Comparison of ENCODE assay signal across 8 cellular contexts in the genomic region with DNA sequence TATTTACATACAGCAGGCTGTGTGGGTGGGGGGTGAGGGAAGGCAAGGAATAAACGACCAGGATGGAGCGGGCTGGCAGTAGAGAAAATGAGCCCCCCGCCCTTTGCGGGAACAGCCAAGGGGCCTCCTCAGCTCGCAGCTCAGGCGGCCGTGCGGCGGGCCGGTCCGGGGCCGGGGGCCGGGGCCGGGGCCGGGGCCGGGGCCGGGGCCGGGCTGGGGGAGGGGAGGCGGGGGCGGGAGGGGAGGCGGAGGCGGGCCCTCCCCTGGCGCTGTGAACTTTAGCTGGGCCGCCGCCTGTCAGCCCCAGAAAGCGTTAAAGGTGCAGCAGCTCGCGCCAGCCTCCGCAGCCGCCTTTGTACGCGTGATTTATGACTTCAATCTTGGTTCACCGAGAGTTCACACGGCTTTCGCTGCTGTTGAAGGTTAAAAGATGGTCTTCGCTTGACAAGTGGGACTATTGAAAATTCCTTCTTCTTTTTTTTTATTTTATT. TPM values are rescaled to one million over a fixed set of nuclear protein-coding genes. Genes with fewer than 3 reads are reported as not detected.
DNase-seq lines count a peak whose midpoint lies in the region; ATAC-seq lines count a peak whose summit lies in the region.

No MANE protein-coding gene starts in this region.

- H3K27ac Mint-ChIP-seq in T-helper 17 cell = peak overlapping the region; percentile 83

- H3K4me3 ChIP-seq in GM23248 (no peak overlapping the region), duodenal mucosa (ENCODE audit: low read depth in 1 of 2, low read length in 2 of 2) (peak overlapping the region; percentile 52 to 57)

- no peaks in the 10 kb centered on the region for H3F3A ChIP-seq in GM23248 (ENCODE audit: insufficient read depth)

- H3K4me2 ChIP-seq in GM23248 (ENCODE audit: unreplicated experiment) = no peak overlapping the region

- H3K4me3 Mint-ChIP-seq in T-helper 17 cell = peak overlapping the region; percentile 89

- ATAC-seq in T-helper 17 cell (no peak), GM19395 (IDR thresholded peaks at IDR 0.05; ENCODE audit: unreplicated experiment) (no peak)

- H3K79me2 ChIP-seq in GM23248 (ENCODE audit: insufficient read depth) = no peaks in the 10 kb centered on the region

- WGBS in GM23248 (ENCODE audit: low coverage in 1 of 2, low lambda C conversion rate in 2 of 2, missing lambda C conversion rate in 2 of 2), 2 experiments = 16 to 19% methylated on average over 25 to 33 of the region's 36 CpGs

- H3K9me3 ChIP-seq in GM23248 (ENCODE audit: low read depth) (no peaks in the 10 kb centered on the region), T-helper 17 cell (ENCODE audit: control insufficient read depth, low read length, poor library complexity, severe bottlenecking) (no peaks in the 10 kb centered on the region), duodenal mucosa (ENCODE audit: control insufficient read depth in 1 of 2, low read length in 2 of 2) (no peaks in the 10 kb centered on the region)

- H3K27me3 Mint-ChIP-seq in T-helper 17 cell = peaks cover 44% of the 10 kb centered on the region

- peaks cover 6% of the 10 kb centered on the region for H3K36me3 Mint-ChIP-seq in T-helper 17 cell (ENCODE audit: low read depth)

- H3K9ac ChIP-seq in GM23248 = no peak overlapping the region
- no peak overlapping the region for H3K9ac ChIP-seq in duodenal mucosa (ENCODE audit: low read depth in 1 of 2, low read length in 2 of 2)

- H3K27me3 ChIP-seq in GM23248 (replicated peaks; ENCODE audit: insufficient read depth) (peaks cover 8% of the 10 kb centered on the region; the same call in 1 of the 2 replicates), duodenal mucosa (ENCODE audit: control insufficient read depth in 1 of 2, insufficient read depth in 2 of 2, low read length in 2 of 2) (no peaks in the 10 kb centered on the region)

- H3K4me1 ChIP-seq in GM23248 (ENCODE audit: insufficient read depth) = no peaks in the 10 kb centered on the region
- H3K4me1 ChIP-seq in duodenal mucosa (ENCODE audit: control insufficient read depth in 1 of 2, insufficient read depth in 2 of 2, low read length in 2 of 2) = no peaks in the 10 kb centered on the region

- DNase-seq in GM23248 = peak; percentile 13
- peak in 1 of 3 donors; percentile 16 for DNase-seq in T-helper 17 cell
- peak; percentile 48 for DNase-seq in stimulated activated CD4-positive, alpha-beta T cell treated with anti-CD3 and anti-CD28 coated beads, Interleukin-15, amount 100 ng/mL, for 24 hours
- no peak for DNase-seq in kidney glomerular epithelial cell (lab: John Stamatoyannopoulos, UW)
- no peak for DNase-seq in RKO (ENCODE audit: low spot score)
- no peak for DNase-seq in NCI-H1694 (lab: John Stamatoyannopoulos, UW)

- H3K4me1 Mint-ChIP-seq in T-helper 17 cell = peaks cover 20% of the 10 kb centered on the region

- no peaks in the 10 kb centered on the region for H3K36me3 ChIP-seq in GM23248 (ENCODE audit: low read depth)
- H3K36me3 ChIP-seq in duodenal mucosa (ENCODE audit: control insufficient read depth in 1 of 2, insufficient read depth in 2 of 2, low read length in 2 of 2) = no peaks in the 10 kb centered on the region

- no peaks in the 10 kb centered on the region for H3K9me2 ChIP-seq in GM23248 (ENCODE audit: insufficient read depth)

- in situ Hi-C loops in GM23248 (cut with MboI) = no loop called here

- H3K27ac ChIP-seq in GM23248 = no peak overlapping the region
- no peak overlapping the region for H3K27ac ChIP-seq in duodenal mucosa (ENCODE audit: low read depth, low read length)

- no peaks in the 10 kb centered on the region for H4K20me1 ChIP-seq in GM23248 (ENCODE audit: insufficient read depth)

- no peak overlapping the region for H2AFZ ChIP-seq in GM23248

RNA-seq across cellular contexts. Expression of gene HOXC4, which starts 28.8 kb away (rescaled TPM):
- total RNA-seq in GM23248 (2014; rRNA removed; shearing (Covaris generic)) = 2.2 and 3.4 TPM in 2 replicates
- polyA plus RNA-seq in GM23248 (2016; fragmentation: Nextera tagmentation; extraction: Ambion mirVana) = 2.3 and 3.1 TPM in 2 replicates
- total RNA-seq in T-helper 17 cell = not detected

RNA-seq across cellular contexts. Expression of gene HOXC5, which starts 49.6 kb away (rescaled TPM):
- 1.1 and 1.8 TPM in 2 replicates for total RNA-seq in GM23248 (2014; rRNA removed; shearing (Covaris generic))
- polyA plus RNA-seq in GM23248 (2016; fragmentation: Nextera tagmentation; extraction: Ambion mirVana) = 0.65 and 1.3 TPM in 2 replicates
- total RNA-seq in T-helper 17 cell = not detected

RNA-seq across cellular contexts. Expression of gene HOXC6, which starts 54.2 kb away (rescaled TPM):
- 3.6 and 4.9 TPM in 2 replicates for total RNA-seq in GM23248 (2014; rRNA removed; shearing (Covaris generic))
- polyA plus RNA-seq in GM23248 (2016; fragmentation: Nextera tagmentation; extraction: Ambion mirVana) = 19.9 and 20.5 TPM in 2 replicates
- not detected for total RNA-seq in T-helper 17 cell

Comparison
In these comparisons a context has a peak if more than half of its experiments do, and no peak if none do; other contexts are left out.
1. DNase-seq: peak in GM23248 (single experiment) and stimulated activated CD4-positive, alpha-beta T cell treated with anti-CD3 and anti-CD28 coated beads, Interleukin-15, amount 100 ng/mL, for 24 hours (single experiment); none in kidney glomerular epithelial cell (single experiment), RKO (single experiment) and NCI-H1694 (single experiment).